ENCODE assay signal across 8 cellular contexts in the genomic region with DNA sequence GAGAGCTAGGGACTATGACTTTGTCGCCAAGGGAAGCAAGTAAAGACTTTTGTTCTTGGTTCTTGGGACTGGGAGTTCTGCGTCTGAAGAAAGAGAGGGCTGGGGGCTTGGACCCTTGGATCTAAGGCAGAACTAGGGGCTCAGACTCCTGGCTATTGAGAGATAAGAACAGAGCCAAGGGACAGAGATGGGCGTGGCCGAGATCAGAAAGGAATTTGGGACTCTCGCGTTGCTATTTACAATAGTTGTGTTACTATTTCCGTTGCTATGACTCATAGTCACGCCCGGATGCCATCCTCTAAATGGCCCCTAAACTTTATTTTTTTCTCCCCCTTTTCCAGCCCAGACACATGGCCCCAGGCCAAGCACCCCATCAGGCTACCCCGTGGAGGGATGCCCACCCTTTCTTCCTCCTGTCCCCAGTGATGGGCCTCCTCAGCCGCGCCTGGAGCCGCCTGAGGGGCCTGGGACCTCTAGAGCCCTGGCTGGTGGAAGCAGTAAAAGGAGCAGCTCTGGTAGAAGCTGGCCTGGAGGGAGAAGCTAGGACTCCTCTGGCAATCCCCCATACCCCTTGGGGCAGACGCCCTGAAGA. TPM values are rescaled to one million over a fixed set of nuclear protein-coding genes. Genes with fewer than 3 reads are reported as not detected.
DNase-seq lines count a peak whose midpoint lies in the region; ATAC-seq and TF ChIP-seq lines count a peak whose summit lies in the region.

No MANE protein-coding gene starts in this region.

- no peak overlapping the region for H2AFZ ChIP-seq in OCI-LY3 (ENCODE audit: low read depth, low read length)

- no peak for ATAC-seq in GM21381 (IDR thresholded peaks at IDR 0.05; ENCODE audit: unreplicated experiment)

- no peak for TF ChIP-seq CTCF in OCI-LY3 (IDR thresholded peaks at IDR 0.05; ENCODE audit: low read depth, low read length)

- DNase-seq in DMS53 treated with DMSO at 0.1 percent for 48 hours (lab: John Stamatoyannopoulos, UW; ENCODE audit: unreplicated experiment) (peak; percentile 81), HPDE6-E6E7 (ENCODE audit: extremely low spot score) (peak; percentile 71), activated T-cell treated with anti-CD3 and anti-CD28 coated beads for 4 hours (peak; percentile 63), epithelial cell of prostate (ENCODE audit: low read depth, low spot score) (peak; percentile 64), mucosa of gallbladder (ENCODE audit: low spot score) (peak; percentile 92)
- DNase-seq in stimulated activated CD8-positive, alpha-beta memory T cell treated with anti-CD3 and anti-CD28 coated beads, Interleukin-7, amount 100 ng/mL, for 1 hour (ENCODE audit: low read depth in 2 of 2) = peak; percentile 47 to 59

- peak overlapping the region; percentile 91 for H3K4me3 ChIP-seq in OCI-LY3 (ENCODE audit: low read length)

- H3K9ac ChIP-seq in OCI-LY3 (ENCODE audit: low read length) = peak overlapping the region; percentile 98

- peak overlapping the region; percentile 95 for H3K27ac ChIP-seq in OCI-LY3 (ENCODE audit: low read length)
- H3K27ac ChIP-seq in epithelial cell of prostate = peak overlapping the region; percentile 100

- H3K36me3 ChIP-seq in OCI-LY3 (replicated peaks; ENCODE audit: low read depth, low read length) = peaks cover 33% of the 10 kb centered on the region

- no peaks in the 10 kb centered on the region for H3K27me3 ChIP-seq in OCI-LY3 (ENCODE audit: low read depth, low read length)

- peaks cover 46% of the 10 kb centered on the region for H3K79me2 ChIP-seq in OCI-LY3 (ENCODE audit: low read length)

- peaks cover 13% of the 10 kb centered on the region for H4K20me1 ChIP-seq in OCI-LY3 (ENCODE audit: insufficient read depth, low read length)

- H3K9me3 ChIP-seq in OCI-LY3 (ENCODE audit: insufficient read depth, low read length) = no peaks in the 10 kb centered on the region

- H3K4me1 ChIP-seq in OCI-LY3 (ENCODE audit: low read length) = peaks cover 47% of the 10 kb centered on the region

- H3K4me2 ChIP-seq in OCI-LY3 (ENCODE audit: low read length) = peak overlapping the region; percentile 92

RNA-seq across cellular contexts. Expression of gene PPP1R15A, which starts 0.8 kb away (rescaled TPM):
- 42.7 TPM for total RNA-seq in mucosa of gallbladder

RNA-seq across cellular contexts. Expression of gene PLEKHA4, which starts 4.6 kb away (rescaled TPM):
- 18.9 TPM for total RNA-seq in mucosa of gallbladder

RNA-seq across cellular contexts. Expression of gene TULP2, which starts 25.6 kb away (rescaled TPM):
- 0.75 TPM for total RNA-seq in mucosa of gallbladder

RNA-seq across cellular contexts. Expression of gene NUCB1, which starts 27.1 kb away (rescaled TPM):
- 292 TPM for total RNA-seq in mucosa of gallbladder

RNA-seq across cellular contexts. Expression of gene HSD17B14, which starts 36.7 kb away (rescaled TPM):
- total RNA-seq in mucosa of gallbladder = 10.6 TPM
